ENCODE assay signal across 24 cellular contexts in the genomic region with DNA sequence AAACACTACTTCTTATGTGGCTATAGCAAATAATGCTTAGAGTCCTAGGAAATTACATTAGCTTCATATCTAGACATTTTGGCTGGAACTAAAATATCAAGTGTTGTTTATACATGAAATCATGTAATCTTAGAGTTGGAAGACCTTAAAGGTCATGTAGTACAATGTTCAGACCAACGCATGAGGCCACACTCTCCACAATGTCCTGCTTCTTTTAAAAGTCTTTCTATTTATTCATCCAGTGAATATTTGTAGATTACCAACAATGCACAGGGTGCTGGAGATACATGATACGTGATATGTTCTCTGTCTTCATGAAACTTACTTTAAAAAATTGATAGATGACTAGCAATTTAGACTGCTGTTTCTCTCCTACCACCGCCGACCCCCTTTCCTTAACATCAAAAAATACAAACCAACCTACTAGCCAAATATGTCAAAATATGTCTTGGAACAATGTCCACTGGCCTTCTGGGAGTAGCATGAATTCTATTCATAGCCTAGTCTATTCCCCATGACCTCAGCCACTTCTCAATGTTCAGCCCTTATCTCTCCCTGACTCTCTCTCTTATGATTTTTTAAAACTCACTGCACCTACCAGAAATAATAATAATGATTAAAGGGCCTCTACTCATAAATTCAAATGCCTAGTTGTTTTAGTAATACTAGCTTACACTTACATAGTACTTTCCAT. TPM values are rescaled to one million over a fixed set of nuclear protein-coding genes. Genes with fewer than 3 reads are reported as not detected.
DNase-seq lines count a peak whose midpoint lies in the region; ATAC-seq and TF ChIP-seq lines count a peak whose summit lies in the region.
"Had no signal": no experiment of that assay in that cellular context is flagged by ENCODE, and none has a peak within 500 bp of the region (broad histone marks: within the 10 kb centered on the region; RNA-seq: fewer than 3 reads in every experiment).

No MANE protein-coding gene starts in this region.

- H3K9ac ChIP-seq in stomach smooth muscle (ENCODE audit: low read length in 2 of 2) = no peak overlapping the region
- H3K9ac ChIP-seq in PC-3 (ENCODE audit: low read length) = no peak overlapping the region

- peaks cover 90% of the 10 kb centered on the region for H3K4me1 Mint-ChIP-seq in HFFc6 (ENCODE audit: low read depth)
- H3K4me1 Mint-ChIP-seq: neural crest cell had no signal

- peaks cover 11% of the 10 kb centered on the region for H3F3A ChIP-seq in PC-3 (ENCODE audit: low read length, unreplicated experiment)

- H3K27me3 Mint-ChIP-seq in HFFc6 (ENCODE audit: insufficient read depth) = no peaks in the 10 kb centered on the region

- no peak overlapping the region for H3K4me3 Mint-ChIP-seq in HFFc6
- H3K4me3 Mint-ChIP-seq: neural crest cell had no signal

- H3K27me3 ChIP-seq in right atrium auricular region = no peaks in the 10 kb centered on the region
- no peaks in the 10 kb centered on the region for H3K27me3 ChIP-seq in stomach smooth muscle (ENCODE audit: control insufficient read depth in 1 of 2, insufficient read depth in 2 of 2, low read length in 2 of 2)
- H3K27me3 ChIP-seq in PC-3 (ENCODE audit: low read length) = no peaks in the 10 kb centered on the region
- H3K27me3 ChIP-seq: transverse colon had no signal

- H3K9me3 Mint-ChIP-seq in HFFc6 = peaks cover 7% of the 10 kb centered on the region; the same call in 1 of the 2 replicates

- no peak overlapping the region for H2AFZ ChIP-seq in PC-3 (ENCODE audit: low read length)

- H3K4me1 ChIP-seq in right atrium auricular region (peaks cover 0 to 32% of the 10 kb centered on the region in 2 donors), stomach smooth muscle (ENCODE audit: control insufficient read depth, insufficient read depth, low read length) (no peaks in the 10 kb centered on the region), PC-3 (ENCODE audit: insufficient read depth, low read length) (peaks cover 54% of the 10 kb centered on the region)

- no peaks in the 10 kb centered on the region for H4K20me1 ChIP-seq in PC-3 (ENCODE audit: low read length)

- DNase-seq in HFFc6 = no peak
- peak; percentile 48 to 64 for DNase-seq in cardiac fibroblast (ENCODE audit: low read depth in 2 of 2)
- DNase-seq in right atrium auricular region (ENCODE audit: low spot score) = no peak
- no peak for DNase-seq in NK-92 treated with Interleukin-12 subunit alpha and Interleukin-12 subunit beta, amount 100 ng/mL, for 24 hours (lab: John Stamatoyannopoulos, UW)
- no peak for DNase-seq in NCI-H510A (lab: John Stamatoyannopoulos, UW)
- no peak for DNase-seq in PC-3
- DNase-seq: activated CD4-positive, CD25-positive, alpha-beta regulatory T cell treated with anti-CD3 and anti-CD28 coated beads, Interleukin-2, amount 50 U/mL, for 72 hours; activated CD8-positive, alpha-beta memory T cell treated with anti-CD3 and anti-CD28 coated beads for 24 hours; activated naive CD4-positive, alpha-beta T cell treated with Interleukin-2 at 50 U/mL for 16 hours; activated T-cell treated with anti-CD3 and anti-CD28 coated beads, Interleukin-2, amount 50 U/mL, for 48 hours; glutamatergic neuron; Kasumi-1; mucosa of descending colon; NCI-H1092 treated with DMSO at 0.1 percent for 48 hours; NCI-H1930; NCI-H2227 treated with DMSO at 0.1 percent for 48 hours; OCI-M1; psoas muscle; stimulated activated naive CD4-positive, alpha-beta T cell; transverse colon had no signal

- H3K79me2 ChIP-seq in PC-3 (ENCODE audit: low read length) = no peaks in the 10 kb centered on the region

- no peak overlapping the region for H3K4me2 ChIP-seq in PC-3 (ENCODE audit: low read length)

- H3K9me3 ChIP-seq in right atrium auricular region (no peaks in the 10 kb centered on the region), stomach smooth muscle (ENCODE audit: control insufficient read depth in 2 of 2, low read length in 2 of 2) (no peaks in the 10 kb centered on the region), PC-3 (ENCODE audit: low read length) (no peaks in the 10 kb centered on the region)
- H3K9me3 ChIP-seq: mucosa of descending colon, transverse colon had no signal

- no peak for ATAC-seq in GM18517 (IDR thresholded peaks at IDR 0.05; ENCODE audit: unreplicated experiment)
- no peak for ATAC-seq in PC-3
- ATAC-seq: psoas muscle had no signal

- POLR2A ChIA-PET in PC-3 (lab: Charles Lee; ENCODE audit: unreplicated experiment) = interaction anchor here (0.6 kb wide), 1 partner anchor 104 kb away, joined by 4 read pairs; no protein-coding TSS in a partner anchor

- no peak overlapping the region for H3K4me3 ChIP-seq in cardiac fibroblast (replicated peaks in 1 of 2; ENCODE audit: low read depth in 2 of 2, low read length in 2 of 2)
- no peak overlapping the region for H3K4me3 ChIP-seq in right atrium auricular region
- no peak overlapping the region for H3K4me3 ChIP-seq in stomach smooth muscle (ENCODE audit: low read length in 2 of 2)
- H3K4me3 ChIP-seq in PC-3 (ENCODE audit: low read length) = no peak overlapping the region
- H3K4me3 ChIP-seq: mucosa of descending colon, psoas muscle, transverse colon had no signal

- H3K36me3 Mint-ChIP-seq in HFFc6 (ENCODE audit: low read depth) = peaks cover 24% of the 10 kb centered on the region

- BruUV-seq in PC-3 (replicated peaks; lab: Mats Ljungman, UMichigan) = no TSS peak

- TF ChIP-seq CTCF in HFFc6 (IDR thresholded peaks at IDR 0.05) = no peak
- no peak for TF ChIP-seq CTCF in cardiac fibroblast (IDR thresholded peaks at IDR 0.05; ENCODE audit: low read depth, low read length)
- TF ChIP-seq CTCF in right atrium auricular region (IDR thresholded peaks at IDR 0.05) = no peak
- no peak for TF ChIP-seq CTCF in PC-3 (conservative IDR thresholded peaks at IDR 0.05; ENCODE audit: low read depth, low read length)

- peak overlapping the region; percentile 67 to 85 for H3K27ac ChIP-seq in right atrium auricular region
- peak overlapping the region; percentile 20 for H3K27ac ChIP-seq in stomach smooth muscle (ENCODE audit: low read length)
- H3K27ac ChIP-seq in PC-3 (ENCODE audit: low read length) = no peak overlapping the region
- H3K27ac ChIP-seq: C4-2B, psoas muscle had no signal

- peak overlapping the region; percentile 49; the same call in 1 of the 2 replicates for H3K27ac Mint-ChIP-seq in HFFc6

- CTCF ChIA-PET in PC-3 (lab: Charles Lee) = no interaction called here

- no peaks in the 10 kb centered on the region for H3K9me2 ChIP-seq in PC-3 (replicated peaks; ENCODE audit: low read length)

- H3K36me3 ChIP-seq in right atrium auricular region = no peaks in the 10 kb centered on the region
- no peaks in the 10 kb centered on the region for H3K36me3 ChIP-seq in stomach smooth muscle (ENCODE audit: control insufficient read depth in 2 of 2, insufficient read depth in 2 of 2, low read length in 2 of 2)
- H3K36me3 ChIP-seq in PC-3 (ENCODE audit: low read depth, low read length) = peaks cover 3% of the 10 kb centered on the region; the same call in 1 of the 2 replicates
- H3K36me3 ChIP-seq: transverse colon had no signal

- intact Hi-C loops in PC-3 (cut with micrococcal nuclease) = loop anchor here (10.0 kb wide), 2 partner anchors 335 to 365 kb away; no protein-coding TSS in a partner anchor

RNA-seq across cellular contexts. Expression of a gene that starts 59.5 kb away (rescaled TPM):
- total RNA-seq in HFFc6 (2021; fragmentation: NEBNext Ultra II Directional; extraction: Animal tissue kit (Norgen Biotek cat#: 25700)) = 100 to 1,000 TPM; 157 to 229 (median 186) TPM
- total RNA-seq in right atrium auricular region (100 to 1,000 TPM; 180 to 278 TPM), PC-3 (2014; rRNA removed) (76.6 and 84.4 TPM in 2 replicates)

Comparison
In these comparisons a context has a peak if more than half of its experiments do, and no peak if none do; other contexts are left out.
1. DNase-seq: peak in cardiac fibroblast (2 of 2); none in HFFc6 (single experiment), right atrium auricular region (single experiment), NK-92 treated with Interleukin-12 subunit alpha and Interleukin-12 subunit beta, amount 100 ng/mL, for 24 hours (single experiment), NCI-H510A (single experiment) and PC-3 (single experiment).